In the genomic region with DNA sequence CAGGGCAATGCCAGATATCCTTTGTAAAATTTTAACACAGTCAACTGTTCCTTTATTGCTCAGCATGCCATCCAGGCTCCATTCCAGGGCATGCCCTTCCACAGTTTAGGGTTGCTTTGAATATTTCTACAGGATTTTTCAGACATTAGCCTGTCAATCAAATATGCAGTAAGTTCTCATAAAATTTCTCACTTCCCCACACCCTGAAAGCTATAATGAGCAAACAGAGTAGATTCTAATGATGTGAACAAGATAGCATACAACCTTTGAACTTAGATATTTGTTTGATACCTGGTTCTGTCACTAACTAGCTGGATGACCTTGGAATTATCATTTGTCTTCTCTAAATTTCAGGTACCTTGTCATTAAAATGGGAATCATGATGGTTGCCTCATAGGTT, we compare ENCODE assay signal across 21 cellular contexts.
"Had no signal": no experiment of that assay in that cellular context is flagged by ENCODE, and none has a peak within 500 bp of the region (broad histone marks: within the 10 kb centered on the region; RNA-seq: fewer than 3 reads in every experiment).

No MANE protein-coding gene starts in this region.

- H3K27ac Mint-ChIP-seq: activated CD4-positive, alpha-beta T cell treated with anti-CD3 and anti-CD28 coated beads, Interleukin-2, amount 10 ng/mL, durations not matched to agents 24 days and 14 days; activated CD8-positive, alpha-beta T cell treated with anti-CD3 and anti-CD28 coated beads, Interleukin-2, amount 10 ng/mL, durations not matched to agents 7 days and 5 days; activated naive CD8-positive, alpha-beta T cell treated with anti-CD3 and anti-CD28 coated beads for 36 hours; activated T-cell treated with anti-CD3 and anti-CD28 coated beads, Interleukin-2, amount 50 U/mL, for 72 hours; brain had no signal

- H3K4me3 Mint-ChIP-seq: activated CD4-positive, alpha-beta T cell treated with anti-CD3 and anti-CD28 coated beads, Interleukin-2, amount 10 ng/mL, durations not matched to agents 24 days and 14 days; activated CD8-positive, alpha-beta T cell treated with anti-CD3 and anti-CD28 coated beads, Interleukin-2, amount 10 ng/mL, durations not matched to agents 7 days and 5 days; activated naive CD8-positive, alpha-beta T cell treated with anti-CD3 and anti-CD28 coated beads for 36 hours; activated T-cell treated with anti-CD3 and anti-CD28 coated beads, Interleukin-2, amount 50 U/mL, for 72 hours; brain; central memory CD8-positive, alpha-beta T cell; nephron had no signal

- H3K27me3 Mint-ChIP-seq: activated CD4-positive, alpha-beta T cell treated with anti-CD3 and anti-CD28 coated beads, Interleukin-2, amount 10 ng/mL, durations not matched to agents 24 days and 14 days; activated naive CD8-positive, alpha-beta T cell treated with anti-CD3 and anti-CD28 coated beads for 36 hours; brain; central memory CD8-positive, alpha-beta T cell had no signal

- ATAC-seq: activated CD8-positive, alpha-beta T cell treated with anti-CD3 and anti-CD28 coated beads, Interleukin-2, amount 10 ng/mL, durations not matched to agents 7 days and 5 days; activated T-cell treated with anti-CD3 and anti-CD28 coated beads, Interleukin-2, amount 50 U/mL, for 72 hours; stimulated activated naive CD8-positive, alpha-beta T cell treated with anti-CD3 and anti-CD28 coated beads, Interleukin-15, Interleukin-2, amounts not matched to agents 100 U/mL and 50 U/mL, for 24 hours had no signal

- H3K4me3 ChIP-seq: coronary artery, esophagus squamous epithelium had no signal

- H3K4me1 Mint-ChIP-seq: activated CD4-positive, alpha-beta T cell treated with anti-CD3 and anti-CD28 coated beads, Interleukin-2, amount 10 ng/mL, durations not matched to agents 24 days and 14 days; activated naive CD8-positive, alpha-beta T cell treated with anti-CD3 and anti-CD28 coated beads for 36 hours; central memory CD8-positive, alpha-beta T cell had no signal

- H3K36me3 Mint-ChIP-seq: activated naive CD8-positive, alpha-beta T cell treated with anti-CD3 and anti-CD28 coated beads for 36 hours; brain had no signal

- DNase-seq: activated CD4-positive, alpha-beta T cell treated with anti-CD3 and anti-CD28 coated beads, Interleukin-2, amount 10 ng/mL, durations not matched to agents 24 days and 14 days; activated CD4-positive, CD25-positive, alpha-beta regulatory T cell; activated CD8-positive, alpha-beta memory T cell treated with anti-CD3 and anti-CD28 coated beads, Interleukin-2, amount 50 U/mL, for 48 hours; activated CD8-positive, alpha-beta T cell treated with anti-CD3 and anti-CD28 coated beads, Interleukin-2, amount 10 ng/mL, durations not matched to agents 7 days and 5 days; activated gamma-delta T cell treated with Interleukin-2 at 50 U/mL for 16 hours; activated naive CD8-positive, alpha-beta T cell treated with anti-CD3 and anti-CD28 coated beads for 36 hours; activated T-cell treated with anti-CD3 and anti-CD28 coated beads, Interleukin-2, amount 50 U/mL, for 72 hours; amygdala; esophagus squamous epithelium; glutamatergic neuron; kidney glomerular epithelial cell; nucleus accumbens; posterior cingulate gyrus; retina; stimulated activated CD4-positive, alpha-beta T cell treated with anti-CD3 and anti-CD28 coated beads, Interleukin-4, amount 100 ng/mL, for 24 hours; stimulated activated naive CD8-positive, alpha-beta T cell treated with anti-CD3 and anti-CD28 coated beads, Interleukin-15, Interleukin-2, amounts not matched to agents 100 U/mL and 50 U/mL, for 24 hours; trophoblast cell had no signal

- H3K9me3 Mint-ChIP-seq: activated CD4-positive, alpha-beta T cell treated with anti-CD3 and anti-CD28 coated beads, Interleukin-2, amount 10 ng/mL, durations not matched to agents 24 days and 14 days; activated naive CD8-positive, alpha-beta T cell treated with anti-CD3 and anti-CD28 coated beads for 36 hours; brain; nephron had no signal
